ENCODE assay signal across 1 cellular context in genomic region chr3:32862247-32863013, GRCh38.
TF ChIP-seq lines count a peak whose summit lies in the region.

No MANE protein-coding gene starts in this region.

TF ChIP-seq in H1, 55 proteins besides CTCF, POLR2A, EP300 and RAD21 (continued from another document):
- TF ChIP-seq, protein P1, sequence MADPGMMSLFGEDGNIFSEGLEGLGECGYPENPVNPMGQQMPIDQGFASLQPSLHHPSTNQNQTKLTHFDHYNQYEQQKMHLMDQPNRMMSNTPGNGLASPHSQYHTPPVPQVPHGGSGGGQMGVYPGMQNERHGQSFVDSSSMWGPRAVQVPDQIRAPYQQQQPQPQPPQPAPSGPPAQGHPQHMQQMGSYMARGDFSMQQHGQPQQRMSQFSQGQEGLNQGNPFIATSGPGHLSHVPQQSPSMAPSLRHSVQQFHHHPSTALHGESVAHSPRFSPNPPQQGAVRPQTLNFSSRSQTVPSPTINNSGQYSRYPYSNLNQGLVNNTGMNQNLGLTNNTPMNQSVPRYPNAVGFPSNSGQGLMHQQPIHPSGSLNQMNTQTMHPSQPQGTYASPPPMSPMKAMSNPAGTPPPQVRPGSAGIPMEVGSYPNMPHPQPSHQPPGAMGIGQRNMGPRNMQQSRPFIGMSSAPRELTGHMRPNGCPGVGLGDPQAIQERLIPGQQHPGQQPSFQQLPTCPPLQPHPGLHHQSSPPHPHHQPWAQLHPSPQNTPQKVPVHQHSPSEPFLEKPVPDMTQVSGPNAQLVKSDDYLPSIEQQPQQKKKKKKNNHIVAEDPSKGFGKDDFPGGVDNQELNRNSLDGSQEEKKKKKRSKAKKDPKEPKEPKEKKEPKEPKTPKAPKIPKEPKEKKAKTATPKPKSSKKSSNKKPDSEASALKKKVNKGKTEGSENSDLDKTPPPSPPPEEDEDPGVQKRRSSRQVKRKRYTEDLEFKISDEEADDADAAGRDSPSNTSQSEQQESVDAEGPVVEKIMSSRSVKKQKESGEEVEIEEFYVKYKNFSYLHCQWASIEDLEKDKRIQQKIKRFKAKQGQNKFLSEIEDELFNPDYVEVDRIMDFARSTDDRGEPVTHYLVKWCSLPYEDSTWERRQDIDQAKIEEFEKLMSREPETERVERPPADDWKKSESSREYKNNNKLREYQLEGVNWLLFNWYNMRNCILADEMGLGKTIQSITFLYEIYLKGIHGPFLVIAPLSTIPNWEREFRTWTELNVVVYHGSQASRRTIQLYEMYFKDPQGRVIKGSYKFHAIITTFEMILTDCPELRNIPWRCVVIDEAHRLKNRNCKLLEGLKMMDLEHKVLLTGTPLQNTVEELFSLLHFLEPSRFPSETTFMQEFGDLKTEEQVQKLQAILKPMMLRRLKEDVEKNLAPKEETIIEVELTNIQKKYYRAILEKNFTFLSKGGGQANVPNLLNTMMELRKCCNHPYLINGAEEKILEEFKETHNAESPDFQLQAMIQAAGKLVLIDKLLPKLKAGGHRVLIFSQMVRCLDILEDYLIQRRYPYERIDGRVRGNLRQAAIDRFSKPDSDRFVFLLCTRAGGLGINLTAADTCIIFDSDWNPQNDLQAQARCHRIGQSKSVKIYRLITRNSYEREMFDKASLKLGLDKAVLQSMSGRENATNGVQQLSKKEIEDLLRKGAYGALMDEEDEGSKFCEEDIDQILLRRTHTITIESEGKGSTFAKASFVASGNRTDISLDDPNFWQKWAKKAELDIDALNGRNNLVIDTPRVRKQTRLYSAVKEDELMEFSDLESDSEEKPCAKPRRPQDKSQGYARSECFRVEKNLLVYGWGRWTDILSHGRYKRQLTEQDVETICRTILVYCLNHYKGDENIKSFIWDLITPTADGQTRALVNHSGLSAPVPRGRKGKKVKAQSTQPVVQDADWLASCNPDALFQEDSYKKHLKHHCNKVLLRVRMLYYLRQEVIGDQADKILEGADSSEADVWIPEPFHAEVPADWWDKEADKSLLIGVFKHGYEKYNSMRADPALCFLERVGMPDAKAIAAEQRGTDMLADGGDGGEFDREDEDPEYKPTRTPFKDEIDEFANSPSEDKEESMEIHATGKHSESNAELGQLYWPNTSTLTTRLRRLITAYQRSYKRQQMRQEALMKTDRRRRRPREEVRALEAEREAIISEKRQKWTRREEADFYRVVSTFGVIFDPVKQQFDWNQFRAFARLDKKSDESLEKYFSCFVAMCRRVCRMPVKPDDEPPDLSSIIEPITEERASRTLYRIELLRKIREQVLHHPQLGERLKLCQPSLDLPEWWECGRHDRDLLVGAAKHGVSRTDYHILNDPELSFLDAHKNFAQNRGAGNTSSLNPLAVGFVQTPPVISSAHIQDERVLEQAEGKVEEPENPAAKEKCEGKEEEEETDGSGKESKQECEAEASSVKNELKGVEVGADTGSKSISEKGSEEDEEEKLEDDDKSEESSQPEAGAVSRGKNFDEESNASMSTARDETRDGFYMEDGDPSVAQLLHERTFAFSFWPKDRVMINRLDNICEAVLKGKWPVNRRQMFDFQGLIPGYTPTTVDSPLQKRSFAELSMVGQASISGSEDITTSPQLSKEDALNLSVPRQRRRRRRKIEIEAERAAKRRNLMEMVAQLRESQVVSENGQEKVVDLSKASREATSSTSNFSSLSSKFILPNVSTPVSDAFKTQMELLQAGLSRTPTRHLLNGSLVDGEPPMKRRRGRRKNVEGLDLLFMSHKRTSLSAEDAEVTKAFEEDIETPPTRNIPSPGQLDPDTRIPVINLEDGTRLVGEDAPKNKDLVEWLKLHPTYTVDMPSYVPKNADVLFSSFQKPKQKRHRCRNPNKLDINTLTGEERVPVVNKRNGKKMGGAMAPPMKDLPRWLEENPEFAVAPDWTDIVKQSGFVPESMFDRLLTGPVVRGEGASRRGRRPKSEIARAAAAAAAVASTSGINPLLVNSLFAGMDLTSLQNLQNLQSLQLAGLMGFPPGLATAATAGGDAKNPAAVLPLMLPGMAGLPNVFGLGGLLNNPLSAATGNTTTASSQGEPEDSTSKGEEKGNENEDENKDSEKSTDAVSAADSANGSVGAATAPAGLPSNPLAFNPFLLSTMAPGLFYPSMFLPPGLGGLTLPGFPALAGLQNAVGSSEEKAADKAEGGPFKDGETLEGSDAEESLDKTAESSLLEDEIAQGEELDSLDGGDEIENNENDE (IDR thresholded peaks at IDR 0.05; ENCODE audit: insufficient replicate concordance, low read length), result no peak
- TF ChIP-seq TAF1 (IDR thresholded peaks at IDR 0.05; ENCODE audit: low read depth, low read length) (no peak), BRCA1 (IDR thresholded peaks at IDR 0.05; ENCODE audit: low read depth, low read length) (no peak)
